Comparison of ENCODE assay signal across 14 cellular contexts in the genomic region with DNA sequence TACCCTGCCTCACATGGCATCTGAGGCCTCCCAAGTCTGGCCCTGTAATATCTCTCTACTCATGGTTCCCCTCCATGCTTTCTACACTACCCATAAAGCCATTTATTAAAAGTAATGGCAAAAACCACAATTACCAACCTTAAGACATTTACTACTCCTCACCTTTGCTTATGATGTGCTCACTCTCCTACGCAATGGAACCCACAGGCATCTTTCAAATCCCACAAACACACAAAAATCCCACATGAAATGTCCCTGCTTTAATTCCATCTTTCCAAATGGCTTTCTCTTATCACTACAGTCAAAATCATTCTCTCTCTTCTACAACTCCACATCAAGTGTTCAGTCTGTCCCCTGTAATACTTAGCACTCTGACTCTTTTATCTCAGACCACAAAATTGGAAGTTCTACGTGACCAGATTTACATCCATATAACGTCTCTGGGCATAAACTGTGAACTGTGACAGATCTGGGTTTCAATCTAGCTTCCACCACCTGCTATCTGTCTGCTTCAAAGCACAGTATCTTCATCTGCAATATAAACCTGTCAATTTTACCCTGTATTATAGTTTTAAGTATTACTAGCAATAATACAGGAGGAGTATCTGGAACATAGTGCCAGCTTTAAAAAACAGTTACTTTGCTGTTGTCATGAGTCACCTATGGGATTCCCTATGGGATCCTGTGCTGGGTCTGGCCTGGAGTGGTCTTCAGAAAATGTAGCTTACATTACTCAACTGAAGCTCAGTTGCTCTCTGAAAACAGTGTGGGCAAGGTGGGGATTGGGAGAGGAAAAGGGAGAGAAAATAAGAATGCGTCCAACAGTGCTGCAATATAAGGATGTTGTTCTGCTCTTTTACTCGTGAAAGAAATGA.
DNase-seq lines count a peak whose midpoint lies in the region; ATAC-seq, FAIRE-seq and TF ChIP-seq lines count a peak whose summit lies in the region.
"Had no signal": no experiment of that assay in that cellular context is flagged by ENCODE, and none has a peak within 500 bp of the region (broad histone marks: within the 10 kb centered on the region; RNA-seq: fewer than 3 reads in every experiment).

No MANE protein-coding gene starts in this region.

- H2AFZ ChIP-seq in PC-9 = no peak overlapping the region
- H2AFZ ChIP-seq: parathyroid adenoma had no signal

- no peaks in the 10 kb centered on the region for H3K9me2 ChIP-seq in PC-9 (ENCODE audit: insufficient read depth)

- H3K36me3 Mint-ChIP-seq in activated CD8-positive, alpha-beta T cell treated with anti-CD3 and anti-CD28 coated beads, Interleukin-2, amount 10 ng/mL, durations not matched to agents 7 days and 5 days (ENCODE audit: low read depth) = no peaks in the 10 kb centered on the region

- ATAC-seq in gastrocnemius medialis (no peak), HG03571 (IDR thresholded peaks at IDR 0.05; ENCODE audit: unreplicated experiment) (no peak)
- no peak for ATAC-seq in activated CD8-positive, alpha-beta T cell treated with anti-CD3 and anti-CD28 coated beads, Interleukin-2, amount 10 ng/mL, durations not matched to agents 7 days and 5 days

- peak overlapping the region; percentile 42 for H3K4me2 ChIP-seq in PC-9

- H3K4me3 ChIP-seq in PC-9 = no peak overlapping the region
- no peak overlapping the region for H3K4me3 ChIP-seq in gastrocnemius medialis

- H3K4me1 ChIP-seq in PC-9 (replicated peaks; ENCODE audit: insufficient read depth) = peaks cover 50% of the 10 kb centered on the region
- H3K4me1 ChIP-seq in gastrocnemius medialis = peaks cover 5 to 20% of the 10 kb centered on the region in 2 donors
- H3K4me1 ChIP-seq: parathyroid adenoma had no signal

- no peaks in the 10 kb centered on the region for H4K20me1 ChIP-seq in PC-9 (ENCODE audit: insufficient read depth)

- DNase-seq in H54 (ENCODE audit: insufficient read length, low spot score) (no peak), PC-9 (no peak), epithelial cell of prostate (ENCODE audit: low read depth, low spot score) (no peak), gastrocnemius medialis (no peak), NCI-H187 treated with DMSO at 0.1 percent for 48 hours (lab: John Stamatoyannopoulos, UW) (no peak), NCI-H1417 treated with DMSO at 0.1 percent for 48 hours (lab: John Stamatoyannopoulos, UW) (no peak)
- DNase-seq in activated CD8-positive, alpha-beta T cell treated with anti-CD3 and anti-CD28 coated beads, Interleukin-2, amount 10 ng/mL, durations not matched to agents 7 days and 5 days = no peak
- DNase-seq: NCI-H2029, NCI-H526 treated with DMSO at 0.1 percent for 48 hours, WERI-Rb-1 had no signal

- no peak overlapping the region for H3K4me3 Mint-ChIP-seq in activated CD8-positive, alpha-beta T cell treated with anti-CD3 and anti-CD28 coated beads, Interleukin-2, amount 10 ng/mL, durations not matched to agents 7 days and 5 days

- no TSS peak for BruUV-seq in PC-9 (replicated peaks; lab: Mats Ljungman, UMichigan)

- in situ Hi-C loops in gastrocnemius medialis (cut with MboI; ENCODE audit: low sequenced_read_pairs in 4 of 4) = loop anchor here in 2 of 4 donors (25.0 kb wide), 3 partner anchors 88 to 663 kb away; no protein-coding TSS in a partner anchor

- H3K27me3 ChIP-seq in PC-9 (ENCODE audit: insufficient read depth, low read depth) (no peaks in the 10 kb centered on the region), gastrocnemius medialis (no peaks in the 10 kb centered on the region)
- H3K27me3 ChIP-seq: BE2C had no signal

- TF ChIP-seq POLR2A in H54 (IDR thresholded peaks at IDR 0.05; ENCODE audit: low read depth, low read length) = no peak
- no peak for TF ChIP-seq POLR2A in gastrocnemius medialis (IDR thresholded peaks at IDR 0.05)

- POLR2A ChIA-PET in PC-9 (lab: Charles Lee; ENCODE audit: unreplicated experiment) = no interaction called here
- POLR2A ChIA-PET in activated CD8-positive, alpha-beta T cell treated with anti-CD3 and anti-CD28 coated beads, Interleukin-2, amount 10 ng/mL, durations not matched to agents 7 days and 5 days (lab: Charles Lee) = no interaction called here

- peak; percentile 80 for FAIRE-seq in H54 (lab: Jason Lieb, UNC)

- H3K27ac ChIP-seq in PC-9 = peak overlapping the region; percentile 39
- peak overlapping the region; percentile 51 for H3K27ac ChIP-seq in epithelial cell of prostate
- H3K27ac ChIP-seq in gastrocnemius medialis = peak overlapping the region; percentile 41 to 80 (median 67)
- H3K27ac ChIP-seq: parathyroid adenoma, WERI-Rb-1 had no signal

- peaks cover 4% of the 10 kb centered on the region for H3K4me1 Mint-ChIP-seq in activated CD8-positive, alpha-beta T cell treated with anti-CD3 and anti-CD28 coated beads, Interleukin-2, amount 10 ng/mL, durations not matched to agents 7 days and 5 days (ENCODE audit: low read depth)

- H3K9me3 ChIP-seq in PC-9 (ENCODE audit: insufficient read depth, low read depth) (no peaks in the 10 kb centered on the region), gastrocnemius medialis (no peaks in the 10 kb centered on the region)
- H3K9me3 ChIP-seq: BE2C had no signal

- H3K36me3 ChIP-seq in PC-9 (ENCODE audit: low read depth) (no peaks in the 10 kb centered on the region), gastrocnemius medialis (no peaks in the 10 kb centered on the region)
- H3K36me3 ChIP-seq: BE2C, WERI-Rb-1 had no signal

- no peaks in the 10 kb centered on the region for H3K79me2 ChIP-seq in PC-9 (ENCODE audit: low read depth)
- H3K79me2 ChIP-seq: parathyroid adenoma had no signal

- H3K9me3 Mint-ChIP-seq in activated CD8-positive, alpha-beta T cell treated with anti-CD3 and anti-CD28 coated beads, Interleukin-2, amount 10 ng/mL, durations not matched to agents 7 days and 5 days (ENCODE audit: insufficient read depth) = no peaks in the 10 kb centered on the region
- H3K9me3 Mint-ChIP-seq: activated T-helper 2 cell treated with anti-CD3 and anti-CD28 coated beads, Interferon-gamma antibody, Interleukin-2, Interleukin-4, amounts not matched to agents 10 μg/mL and 5 μg/mL and 100 μg/mL, durations not matched to agents 14 hours and 24 hours and 36 hours had no signal

- TF ChIP-seq CTCF in PC-9 (conservative IDR thresholded peaks at IDR 0.05) = no peak
- no peak for TF ChIP-seq CTCF in gastrocnemius medialis (IDR thresholded peaks at IDR 0.05 in 4 of 5, conservative IDR thresholded peaks at IDR 0.05 in 1 of 5)

- intact Hi-C loops in PC-9 (cut with micrococcal nuclease; ENCODE audit: unreplicated experiment) (loop anchor here (10.0 kb wide), 1 partner anchor 125 kb away; no protein-coding TSS in a partner anchor), gastrocnemius medialis (cut with DNase I; ENCODE audit: low total_unique reads) (no loop called here)

- CTCF ChIA-PET in PC-9 (lab: Charles Lee) = no interaction called here
- CTCF ChIA-PET in activated CD8-positive, alpha-beta T cell treated with anti-CD3 and anti-CD28 coated beads, Interleukin-2, amount 10 ng/mL, durations not matched to agents 7 days and 5 days (lab: Charles Lee) = no interaction called here

- no peak overlapping the region for H3K27ac Mint-ChIP-seq in activated CD8-positive, alpha-beta T cell treated with anti-CD3 and anti-CD28 coated beads, Interleukin-2, amount 10 ng/mL, durations not matched to agents 7 days and 5 days
- H3K27ac Mint-ChIP-seq: activated T-helper 2 cell treated with anti-CD3 and anti-CD28 coated beads, Interferon-gamma antibody, Interleukin-2, Interleukin-4, amounts not matched to agents 10 μg/mL and 5 μg/mL and 100 μg/mL, durations not matched to agents 14 hours and 24 hours and 36 hours had no signal

- H3F3A ChIP-seq in PC-9 (ENCODE audit: insufficient read depth, low read depth) = peaks cover 12% of the 10 kb centered on the region

- H3K27me3 Mint-ChIP-seq in activated CD8-positive, alpha-beta T cell treated with anti-CD3 and anti-CD28 coated beads, Interleukin-2, amount 10 ng/mL, durations not matched to agents 7 days and 5 days (ENCODE audit: low read depth) = no peaks in the 10 kb centered on the region
